ENCODE assay signal across 10 cellular contexts in the genomic region with DNA sequence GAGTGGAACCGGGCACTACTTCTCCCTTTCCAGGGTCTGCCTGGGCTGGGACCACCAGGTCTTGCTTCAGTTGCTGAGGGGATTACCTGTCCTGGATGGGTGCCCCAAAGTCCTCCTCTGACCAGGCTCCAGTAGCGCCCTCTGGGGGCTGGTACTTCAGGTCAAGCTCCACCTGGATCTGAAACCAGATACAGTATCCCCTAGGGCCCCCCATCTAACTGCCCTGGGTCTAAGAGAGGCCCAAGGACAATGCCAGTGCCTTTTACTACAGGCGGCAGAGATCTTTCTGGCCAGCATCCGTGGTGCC. TPM values are rescaled to one million over a fixed set of nuclear protein-coding genes. Genes with fewer than 3 reads are reported as not detected.
DNase-seq lines count a peak whose midpoint lies in the region; ATAC-seq and TF ChIP-seq lines count a peak whose summit lies in the region.
"Had no signal": no experiment of that assay in that cellular context is flagged by ENCODE, and none has a peak within 500 bp of the region (broad histone marks: within the 10 kb centered on the region; RNA-seq: fewer than 3 reads in every experiment).

No MANE protein-coding gene starts in this region.

- peaks cover 21% of the 10 kb centered on the region for H3K4me1 ChIP-seq in mammary epithelial cell (ENCODE audit: insufficient read depth, low read length)

- no peaks in the 10 kb centered on the region for H3K36me3 Mint-ChIP-seq in progenitor cell of endocrine pancreas (ENCODE audit: insufficient read depth)

- CTCF ChIA-PET in mammary epithelial cell (lab: Charles Lee; ENCODE audit: low non-redundant PET): interaction anchor here (0.6 kb wide), 1 partner anchor 142 kb away, joined by 3 read pairs; no protein-coding TSS in a partner anchor

- peaks cover 57% of the 10 kb centered on the region for H3K27me3 Mint-ChIP-seq in progenitor cell of endocrine pancreas

- no peak overlapping the region for H3K9ac ChIP-seq in mammary epithelial cell (ENCODE audit: insufficient read depth, low read length)

- no peaks in the 10 kb centered on the region for H3K9me3 Mint-ChIP-seq in progenitor cell of endocrine pancreas (ENCODE audit: low read depth)

- dilution Hi-C loops in mammary epithelial cell (cut with HindIII; ENCODE audit: low sequenced_read_pairs): loop anchor here (5.0 to 10.0 kb wide), 3 partner anchors 38 to 130 kb away; no protein-coding TSS in a partner anchor

- in situ Hi-C loops in KBM-7 (cut with MboI; ENCODE audit: low pct_unique_long_range_greater_than_20kb, low sequenced_read_pairs): no loop called here
- in situ Hi-C loops in mammary epithelial cell (cut with MboI; ENCODE audit: low sequenced_read_pairs in 2 of 2): no loop called here

- DNase-seq in NCI-H2196 (lab: John Stamatoyannopoulos, UW; ENCODE audit: unreplicated experiment) (peak; percentile 29), NCI-H2196 treated with DMSO at 0.1 percent for 48 hours (lab: John Stamatoyannopoulos, UW; ENCODE audit: unreplicated experiment) (no peak), KBM-7 (peak; percentile 14), mammary epithelial cell (no peak), progenitor cell of endocrine pancreas (ENCODE audit: low spot score, unreplicated experiment) (no peak), inferior parietal cortex (ENCODE audit: extremely low spot score) (no peak)
- DNase-seq: NCI-H1105 had no signal

- no peak overlapping the region for H3K27ac ChIP-seq in mammary epithelial cell (ENCODE audit: insufficient read depth, low read depth, low read length)
- H3K27ac ChIP-seq: VCaP had no signal

- TF ChIP-seq CTCF in mammary epithelial cell (conservative IDR thresholded peaks at IDR 0.05 in 1 of 2, IDR thresholded peaks at IDR 0.05 in 1 of 2; ENCODE audit: extremely low read depth in 1 of 2, insufficient read depth in 1 of 2, low read depth in 1 of 2, low read length in 2 of 2) (peak; percentile 28 to 45), progenitor cell of endocrine pancreas (IDR thresholded peaks at IDR 0.05; ENCODE audit: unreplicated experiment) (peak; percentile 28)

- intact Hi-C loops in mammary epithelial cell (cut with micrococcal nuclease): loop anchor here (5.0 kb wide), 1 partner anchor 87 kb away; no protein-coding TSS in a partner anchor

- BruUV-seq in mammary epithelial cell (replicated peaks; lab: Mats Ljungman, UMichigan): no TSS peak

- H3K4me1 Mint-ChIP-seq in progenitor cell of endocrine pancreas (ENCODE audit: low read depth): peaks cover 1% of the 10 kb centered on the region

- 44% methylated on average over 4 of the region's 4 CpGs for WGBS in mammary epithelial cell (ENCODE audit: low coverage, missing lambda C conversion rate)

- H3K9me3 ChIP-seq in mammary epithelial cell (replicated peaks; ENCODE audit: insufficient read depth, low read length): no peaks in the 10 kb centered on the region

- no peak overlapping the region for H3K4me2 ChIP-seq in mammary epithelial cell (ENCODE audit: insufficient read depth, low read depth, low read length)

- H4K20me1 ChIP-seq in mammary epithelial cell (ENCODE audit: insufficient read depth, low read length): no peaks in the 10 kb centered on the region

- no peak overlapping the region for H3K4me3 ChIP-seq in mammary epithelial cell (replicated peaks in 1 of 3; ENCODE audit: insufficient read depth in 1 of 3, low read depth in 2 of 3, low read length in 3 of 3)

- H2AFZ ChIP-seq in mammary epithelial cell (ENCODE audit: low read depth, low read length): no peak overlapping the region

- H3K27ac Mint-ChIP-seq in progenitor cell of endocrine pancreas: no peak overlapping the region

- peaks cover 6% of the 10 kb centered on the region for H3K27me3 ChIP-seq in mammary epithelial cell (ENCODE audit: insufficient read depth, low read length)

- H3K79me2 ChIP-seq in mammary epithelial cell (ENCODE audit: insufficient read depth, low read length): no peaks in the 10 kb centered on the region

- ATAC-seq in GM18511 (IDR thresholded peaks at IDR 0.05; ENCODE audit: unreplicated experiment) (no peak), GM19467 (IDR thresholded peaks at IDR 0.05; ENCODE audit: unreplicated experiment) (no peak)

- H3K36me3 ChIP-seq in mammary epithelial cell (ENCODE audit: insufficient read depth, low read length): no peaks in the 10 kb centered on the region

- no peak overlapping the region for H3K4me3 Mint-ChIP-seq in progenitor cell of endocrine pancreas (ENCODE audit: low read depth)

RNA-seq across cellular contexts. Expression of a gene that starts 11.2 kb away (rescaled TPM):
- total RNA-seq in mammary epithelial cell (1 to 10 TPM; 2.8 to 4.3 TPM), progenitor cell of endocrine pancreas (1.1 and 2.5 TPM in 2 replicates)
- polyA plus RNA-seq in mammary epithelial cell: 1.1 TPM
- polyA minus RNA-seq in mammary epithelial cell: not detected

Comparison
In these comparisons a context has a peak if more than half of its experiments do, and no peak if none do; other contexts are left out.
1. DNase-seq: peak in NCI-H2196 (single experiment) and KBM-7 (single experiment); none in NCI-H2196 treated with DMSO at 0.1 percent for 48 hours (single experiment), mammary epithelial cell (single experiment), progenitor cell of endocrine pancreas (single experiment) and inferior parietal cortex (single experiment).